In genomic region chr2:240383099-240383758, GRCh38 we compare ENCODE assay signal across 20 cellular contexts. TPM values are rescaled to one million over a fixed set of nuclear protein-coding genes. Genes with fewer than 3 reads are reported as not detected.
DNase-seq lines count a peak whose midpoint lies in the region; ATAC-seq and TF ChIP-seq lines count a peak whose summit lies in the region.
"Had no signal": no experiment of that assay in that cellular context is flagged by ENCODE, and none has a peak within 500 bp of the region (broad histone marks: within the 10 kb centered on the region; RNA-seq: fewer than 3 reads in every experiment).

No MANE protein-coding gene starts in this region.

- H3K4me1 ChIP-seq in BLaER1: peaks cover 13% of the 10 kb centered on the region
- peaks cover 8% of the 10 kb centered on the region for H3K4me1 ChIP-seq in IMR-90 (ENCODE audit: control insufficient read depth, insufficient read depth, low read length)
- no peaks in the 10 kb centered on the region for H3K4me1 ChIP-seq in neuronal stem cell (ENCODE audit: control insufficient read depth in 2 of 2, insufficient read depth in 1 of 2, low read depth in 1 of 2, low read length in 2 of 2)

- no peak overlapping the region for H2BK12ac ChIP-seq in neuronal stem cell (ENCODE audit: low read length)

- H3K9me1 ChIP-seq in IMR-90 (ENCODE audit: insufficient read depth, low read length): peaks cover 24% of the 10 kb centered on the region

- H3K79me1 ChIP-seq in IMR-90 (ENCODE audit: low read depth in 1 of 2, low read length in 2 of 2) (peaks cover 0 to 22% of the 10 kb centered on the region in 2 experiments; a peak in 2 of 4 replicates), neuronal stem cell (ENCODE audit: low read depth, low read length) (no peaks in the 10 kb centered on the region)

- H3K27me3 ChIP-seq in BLaER1 (no peaks in the 10 kb centered on the region), IMR-90 (ENCODE audit: control insufficient read depth, insufficient read depth, low read length) (no peaks in the 10 kb centered on the region), neuronal stem cell (ENCODE audit: control insufficient read depth in 3 of 3, insufficient read depth in 3 of 3, low read depth in 1 of 3, low read length in 3 of 3) (no peaks in the 10 kb centered on the region)

- H2BK5ac ChIP-seq in IMR-90 (ENCODE audit: low read depth, low read length, poor library complexity, severe bottlenecking) (no peak overlapping the region), neuronal stem cell (ENCODE audit: low read length) (no peak overlapping the region)

- 84% methylated on average over 10 of the region's 17 CpGs; no CpG with 5 or more reads in 1 of the 2 experiments for WGBS in IMR-90 (ENCODE audit: extremely low coverage in 2 of 2, insufficient read length in 1 of 2), 2 experiments
- WGBS in neuronal stem cell (ENCODE audit: extremely low coverage in 2 of 2, insufficient read length in 2 of 2, insufficient replicate concordance in 1 of 2), 2 donors: no CpG with 5 or more reads among the region's 17 CpGs

- peak overlapping the region; percentile 39 for H3K4me2 ChIP-seq in BLaER1
- no peak overlapping the region for H3K4me2 ChIP-seq in IMR-90 (ENCODE audit: low read depth, low read length)
- H3K4me2 ChIP-seq in neuronal stem cell (ENCODE audit: insufficient read depth, low read length, poor library complexity, severe bottlenecking): no peak overlapping the region
- H3K4me2 ChIP-seq: A549 had no signal

- H3K9ac ChIP-seq in BLaER1: no peak overlapping the region
- no peak overlapping the region for H3K9ac ChIP-seq in IMR-90 (ENCODE audit: low read depth, low read length)
- no peak overlapping the region for H3K9ac ChIP-seq in neuronal stem cell (ENCODE audit: low read depth, low read length, poor library complexity)

- H3K14ac ChIP-seq in IMR-90 (replicated peaks; ENCODE audit: low read depth, low read length): no peak overlapping the region
- H3K14ac ChIP-seq in neuronal stem cell (ENCODE audit: low read length): peak overlapping the region; percentile 11

- H3K4me3 ChIP-seq in BLaER1 (no peak overlapping the region), IMR-90 (ENCODE audit: insufficient read depth, low read depth, low read length) (no peak overlapping the region), neuronal stem cell (ENCODE audit: low read length in 2 of 2) (peak overlapping the region in 1 of 2 donors; percentile 30)
- H3K4me3 ChIP-seq: A549, SK-N-MC had no signal

- in situ Hi-C loops in IMR-90 (cut with MboI; ENCODE audit: low sequenced_read_pairs): no loop called here

- peak overlapping the region; percentile 82 for H2AK9ac ChIP-seq in IMR-90 (replicated peaks; ENCODE audit: low read depth, low read length, poor library complexity)

- POLR2A ChIA-PET in IMR-90 (lab: Charles Lee; ENCODE audit: unreplicated experiment): no interaction called here

- H4K91ac ChIP-seq in IMR-90 (ENCODE audit: insufficient read depth, low read depth, low read length) (no peak overlapping the region), neuronal stem cell (ENCODE audit: low read depth, low read length, poor library complexity) (no peak overlapping the region)

- no peaks in the 10 kb centered on the region for H3K9me3 ChIP-seq in BLaER1
- H3K9me3 ChIP-seq in IMR-90 (ENCODE audit: control insufficient read depth, insufficient read depth, low read length): peaks cover 3% of the 10 kb centered on the region; the same call in 1 of the 2 replicates
- H3K9me3 ChIP-seq in neuronal stem cell (replicated peaks in 1 of 2; ENCODE audit: control insufficient read depth in 2 of 2, insufficient read depth in 1 of 2, low read depth in 1 of 2, low read length in 2 of 2): peaks cover 0 to 3% of the 10 kb centered on the region in 2 donors
- H3K9me3 ChIP-seq: A549 had no signal

- dilution Hi-C loops in IMR-90 (cut with HindIII; ENCODE audit: low sequenced_read_pairs, unreplicated experiment): no loop called here

- H3K4ac ChIP-seq in IMR-90 (ENCODE audit: low read depth, low read length): peak overlapping the region; percentile 48
- H3K4ac ChIP-seq in neuronal stem cell (ENCODE audit: low read length): no peak overlapping the region

- no peak for DNase-seq in IMR-90
- DNase-seq in left cardiac atrium: peak; percentile 20
- DNase-seq in neuronal stem cell (ENCODE audit: low spot score): no peak
- no peak for DNase-seq in omental fat pad (ENCODE audit: low spot score)
- DNase-seq: CD4-positive, alpha-beta T cell; COR-L47; DMS79 treated with DMSO at 0.1 percent for 48 hours; H7; KG1; NCI-H1694; NCI-H2081; NCI-H2171 treated with DMSO at 0.1 percent for 48 hours; NCI-H524 treated with DMSO at 0.1 percent for 48 hours; NCI-H82; SHP77 treated with DMSO at 0.1 percent for 48 hours had no signal

- H3K36me3 ChIP-seq in BLaER1 (no peaks in the 10 kb centered on the region), IMR-90 (ENCODE audit: control insufficient read depth, insufficient read depth, low read length) (no peaks in the 10 kb centered on the region), neuronal stem cell (replicated peaks in 1 of 2; ENCODE audit: control insufficient read depth in 2 of 2, insufficient read depth in 2 of 2, low read length in 2 of 2) (no peaks in the 10 kb centered on the region)

- H3K23ac ChIP-seq in IMR-90 (ENCODE audit: low read depth, low read length) (no peak overlapping the region), neuronal stem cell (ENCODE audit: low read depth, low read length, poor library complexity) (no peak overlapping the region)

- no peak overlapping the region for H2BK20ac ChIP-seq in IMR-90 (ENCODE audit: low read depth, low read length)

- H2BK15ac ChIP-seq in IMR-90 (ENCODE audit: low read depth, low read length) (no peak overlapping the region), neuronal stem cell (ENCODE audit: low read length) (no peak overlapping the region)

- TF ChIP-seq POLR2A in IMR-90 (IDR thresholded peaks at IDR 0.05; ENCODE audit: low read depth, low read length): no peak

- H2BK120ac ChIP-seq in IMR-90 (ENCODE audit: low read depth, low read length) (0 out of 2 replicates have a peak overlapping the region, but pooled peaks have one; percentile 54), neuronal stem cell (ENCODE audit: low read depth, low read length) (no peak overlapping the region)

- H4K20me1 ChIP-seq in BLaER1: no peaks in the 10 kb centered on the region
- H4K20me1 ChIP-seq in IMR-90 (ENCODE audit: insufficient read depth, low read length): no peaks in the 10 kb centered on the region

- TF ChIP-seq CTCF in IMR-90 (conservative IDR thresholded peaks at IDR 0.05; ENCODE audit: low read depth, low read length) (no peak), omental fat pad (IDR thresholded peaks at IDR 0.05) (no peak)

- H3K27ac ChIP-seq in BLaER1 (no peak overlapping the region), IMR-90 (ENCODE audit: insufficient read depth, low read length) (no peak overlapping the region), neuronal stem cell (replicated peaks; ENCODE audit: low read length) (no peak overlapping the region)
- H3K27ac ChIP-seq: SK-N-MC had no signal

- H2AFZ ChIP-seq in IMR-90 (replicated peaks; ENCODE audit: low read length, poor library complexity) (no peak overlapping the region), neuronal stem cell (ENCODE audit: low read length) (no peak overlapping the region)

- H3K18ac ChIP-seq in IMR-90 (ENCODE audit: low read depth, low read length): no peak overlapping the region
- H3K18ac ChIP-seq in neuronal stem cell (ENCODE audit: low read length): peak overlapping the region; percentile 52

- H3K56ac ChIP-seq in IMR-90 (ENCODE audit: extremely low read depth, insufficient read depth, low read length): no peak overlapping the region

- H4K8ac ChIP-seq in IMR-90 (ENCODE audit: low read depth in 2 of 2, low read length in 2 of 2): no peak overlapping the region
- no peak overlapping the region for H4K8ac ChIP-seq in neuronal stem cell (ENCODE audit: low read depth, low read length)

- intact Hi-C loops in IMR-90 (cut with micrococcal nuclease): no loop called here
- intact Hi-C loops in left cardiac atrium (cut with DNase I): loop anchor here in 1 of 2 donors (10.0 kb wide), 1 partner anchor 52 kb away; the partner anchor contains the start of gene GPC1

- no peak for ATAC-seq in IMR-90 (ENCODE audit: low read depth)
- no peak for ATAC-seq in left cardiac atrium
- no peak for ATAC-seq in omental fat pad (ENCODE audit: low FRiP score)
- no peak for ATAC-seq in HG03135 (IDR thresholded peaks at IDR 0.05; ENCODE audit: unreplicated experiment)
- no peak for ATAC-seq in HG03520 (IDR thresholded peaks at IDR 0.05; ENCODE audit: unreplicated experiment)
- ATAC-seq: A549 had no signal

- no peak for TF ChIP-seq RAD21 in IMR-90 (IDR thresholded peaks at IDR 0.05; ENCODE audit: low read length)

- BruUV-seq in IMR-90 (replicated peaks; lab: Mats Ljungman, UMichigan): no TSS peak

- CTCF ChIA-PET in IMR-90 (lab: Yijun Ruan, JAX): no interaction called here

- no peak overlapping the region for H4K5ac ChIP-seq in IMR-90 (ENCODE audit: low read depth, low read length)

- H2AK5ac ChIP-seq in IMR-90 (ENCODE audit: low read depth, low read length): no peak overlapping the region
- H2AK5ac ChIP-seq in neuronal stem cell (ENCODE audit: low read depth, low read length): peak overlapping the region; percentile 86

TF ChIP-seq in IMR-90, 13 proteins besides CTCF, POLR2A, EP300 and RAD21 (continues in another document):
- TF ChIP-seq CHD1 (IDR thresholded peaks at IDR 0.05; ENCODE audit: low read depth, low read length) (no peak), CEBPB (IDR thresholded peaks at IDR 0.05; ENCODE audit: low read depth, low read length) (no peak), MXI1 (IDR thresholded peaks at IDR 0.05; ENCODE audit: borderline replicate concordance, low read depth, low read length) (no peak), RCOR1 (IDR thresholded peaks at IDR 0.05; ENCODE audit: insufficient replicate concordance, low read length) (no peak), USF2 (IDR thresholded peaks at IDR 0.05; ENCODE audit: low read depth, low read length) (no peak), SMC3 (IDR thresholded peaks at IDR 0.05; ENCODE audit: low read depth, low read length) (no peak), FOS (IDR thresholded peaks at IDR 0.05; ENCODE audit: low read depth, low read length) (no peak), MAZ (IDR thresholded peaks at IDR 0.05; ENCODE audit: borderline replicate concordance, low read depth, low read length) (no peak)

RNA-seq across cellular contexts. Expression of gene GPC1, which starts 52.2 kb away (rescaled TPM):
- 16.0 and 18.6 TPM in 2 replicates for total RNA-seq in IMR-90 (2012; rRNA removed)
- 211 and 222 TPM in 2 replicates for polyA plus RNA-seq in IMR-90 (2012; rRNA removed)
- polyA plus RNA-seq in IMR-90 (2012; cell fraction: cytosol; rRNA removed): 148 and 334 TPM in 2 replicates
- 193 and 494 TPM in 2 replicates for polyA plus RNA-seq in IMR-90 (2012; cell fraction: nucleus; rRNA removed; ENCODE audit: low replicate concordance)
- total RNA-seq in left cardiac atrium: 10 to 100 TPM; 74.6 to 78.4 TPM
- polyA plus RNA-seq in neuronal stem cell (2013, experiment 1 of 2): 78.0 TPM
- 77.4 TPM for polyA plus RNA-seq in neuronal stem cell (2013, experiment 2 of 2)
- 10 to 100 TPM; 33.6 to 91.4 (median 39.5) TPM for total RNA-seq in omental fat pad
